ENCODE assay signal across 16 cellular contexts in genomic region chr3:138690036-138690435, GRCh38.
DNase-seq lines count a peak whose midpoint lies in the region; ATAC-seq, FAIRE-seq and TF ChIP-seq lines count a peak whose summit lies in the region.
"Had no signal": no experiment of that assay in that cellular context is flagged by ENCODE, and none has a peak within 500 bp of the region (broad histone marks: within the 10 kb centered on the region; RNA-seq: fewer than 3 reads in every experiment).

No MANE protein-coding gene starts in this region.

- H3K4me3 ChIP-seq in KMS-11 (IDR thresholded peaks at IDR 0.05; ENCODE audit: insufficient read depth, low read depth, low read length) (no peak overlapping the region), K562 (no peak overlapping the region), esophagus muscularis mucosa (no peak overlapping the region)
- H3K4me3 ChIP-seq: BLaER1 treated with 17β-estradiol and CSF1 and Interleukin-3, amounts not matched to agents 10 nM and 100 nM; GM12878; GM23248; HAP-1 had no signal

- H3K27me3 ChIP-seq in KMS-11 (ENCODE audit: insufficient read depth, low read depth) (no peaks in the 10 kb centered on the region), K562 (ENCODE audit: control insufficient read depth in 2 of 2, insufficient read depth in 2 of 2, low read length in 2 of 2) (no peaks in the 10 kb centered on the region), esophagus muscularis mucosa (no peaks in the 10 kb centered on the region)
- H3K27me3 ChIP-seq: BLaER1 treated with 17β-estradiol and CSF1 and Interleukin-3, amounts not matched to agents 10 nM and 100 nM had no signal

- ATAC-seq in K562, result no peak
- no peak for ATAC-seq in GM18873 (IDR thresholded peaks at IDR 0.05; ENCODE audit: low FRiP score, unreplicated experiment)
- ATAC-seq: CD8-positive, alpha-beta T cell; GM12878 had no signal

- H3K4me1 Mint-ChIP-seq in activated naive CD4-positive, alpha-beta T cell treated with anti-CD3 and anti-CD28 coated beads, Interleukin-2, amount 50 U/mL, for 24 hours, result peaks cover 15% of the 10 kb centered on the region
- peaks cover 6% of the 10 kb centered on the region for H3K4me1 Mint-ChIP-seq in activated naive CD4-positive, alpha-beta T cell treated with anti-CD3 and anti-CD28 coated beads, Interleukin-2, amount 10 ng/mL, durations not matched to agents 7 days and 5 days

- H3K27ac ChIP-seq in KMS-11 (peak overlapping the region; percentile 88; the same call in 1 of the 2 replicates), K562 (ENCODE audit: extremely low read depth, low read depth, low read length) (no peak overlapping the region), esophagus muscularis mucosa (replicated peaks in 1 of 4) (no peak overlapping the region)
- H3K27ac ChIP-seq: GM23248 had no signal

- peak overlapping the region; percentile 79 for H3K27ac Mint-ChIP-seq in activated naive CD4-positive, alpha-beta T cell treated with anti-CD3 and anti-CD28 coated beads, Interleukin-2, amount 50 U/mL, for 24 hours
- H3K27ac Mint-ChIP-seq in activated naive CD4-positive, alpha-beta T cell treated with anti-CD3 and anti-CD28 coated beads, Interleukin-2, amount 10 ng/mL, durations not matched to agents 7 days and 5 days, result no peak overlapping the region
- H3K27ac Mint-ChIP-seq: B cell had no signal

- H3K36me3 ChIP-seq in KMS-11 (ENCODE audit: insufficient read depth) (no peaks in the 10 kb centered on the region), K562 (ENCODE audit: control insufficient read depth, insufficient read depth, low read length) (peaks cover 77% of the 10 kb centered on the region), esophagus muscularis mucosa (peaks cover 0 to 34% (median 20%) of the 10 kb centered on the region in 4 donors)
- H3K36me3 ChIP-seq: HAP-1 had no signal

- H3K79me2 ChIP-seq in KMS-11 (ENCODE audit: insufficient read depth, low read depth) (no peaks in the 10 kb centered on the region), K562 (ENCODE audit: control insufficient read depth, insufficient read depth, low read length) (peaks cover 3% of the 10 kb centered on the region; the same call in 1 of the 3 replicates)

- H3K4me1 ChIP-seq in KMS-11 (ENCODE audit: low read depth, poor library complexity, severe bottlenecking), result peaks cover 81% of the 10 kb centered on the region
- peaks cover 5 to 43% of the 10 kb centered on the region in 2 experiments; a peak in 4 of 5 replicates for H3K4me1 ChIP-seq in K562 (replicated peaks in 1 of 2; ENCODE audit: control insufficient read depth in 2 of 2, insufficient read depth in 2 of 2, low read length in 2 of 2)
- H3K4me1 ChIP-seq in esophagus muscularis mucosa, result peaks cover 0 to 9% (median 2%) of the 10 kb centered on the region in 4 donors
- H3K4me1 ChIP-seq: HAP-1 had no signal

- H3K9ac ChIP-seq in KMS-11 (0 out of 2 replicates have a peak overlapping the region, but pooled peaks have one; percentile 3), K562 (ENCODE audit: insufficient read depth in 1 of 2, low read depth in 2 of 2, low read length in 2 of 2) (no peak overlapping the region)
- H3K9ac ChIP-seq: BLaER1 treated with 17β-estradiol and CSF1 and Interleukin-3, amounts not matched to agents 10 nM and 100 nM; GM23248 had no signal

- H3K4me2 ChIP-seq in KMS-11 (peak overlapping the region; percentile 71), K562 (ENCODE audit: insufficient read depth, low read length) (no peak overlapping the region)

- no peak for TF ChIP-seq CTCF in KMS-11 (conservative IDR thresholded peaks at IDR 0.05; ENCODE audit: low read depth, low read length)
- TF ChIP-seq CTCF in K562 (IDR thresholded peaks at IDR 0.05 in 2 of 3, conservative IDR thresholded peaks at IDR 0.05 in 1 of 3; ENCODE audit: insufficient read depth in 2 of 3, low read depth in 1 of 3, low read length in 3 of 3), result no peak
- no peak for TF ChIP-seq CTCF in esophagus muscularis mucosa (IDR thresholded peaks at IDR 0.05)

- H3K9me3 ChIP-seq in K562 (replicated peaks; ENCODE audit: control insufficient read depth, insufficient read depth, low read depth, low read length) (no peaks in the 10 kb centered on the region), esophagus muscularis mucosa (no peaks in the 10 kb centered on the region)
- H3K9me3 ChIP-seq: BLaER1 treated with 17β-estradiol and CSF1 and Interleukin-3, amounts not matched to agents 10 nM and 100 nM; HAP-1 had no signal

- no peaks in the 10 kb centered on the region for H3K27me3 Mint-ChIP-seq in activated naive CD4-positive, alpha-beta T cell treated with anti-CD3 and anti-CD28 coated beads, Interleukin-2, amount 50 U/mL, for 24 hours
- H3K27me3 Mint-ChIP-seq in activated naive CD4-positive, alpha-beta T cell treated with anti-CD3 and anti-CD28 coated beads, Interleukin-2, amount 10 ng/mL, durations not matched to agents 7 days and 5 days, result no peaks in the 10 kb centered on the region
- H3K27me3 Mint-ChIP-seq: B cell had no signal

- no peak for TF ChIP-seq RAD21 in K562 (CRISPR knock-in tag; conservative IDR thresholded peaks at IDR 0.05 in 1 of 2, IDR thresholded peaks at IDR 0.05 in 1 of 2)

- TF ChIP-seq EP300 in K562 (IDR thresholded peaks at IDR 0.05; ENCODE audit: low read length), result no peak
- TF ChIP-seq EP300 in esophagus muscularis mucosa (IDR thresholded peaks at IDR 0.05), result no peak

- no peak overlapping the region for H3K4me3 Mint-ChIP-seq in activated naive CD4-positive, alpha-beta T cell treated with anti-CD3 and anti-CD28 coated beads, Interleukin-2, amount 50 U/mL, for 24 hours
- no peak overlapping the region for H3K4me3 Mint-ChIP-seq in activated naive CD4-positive, alpha-beta T cell treated with anti-CD3 and anti-CD28 coated beads, Interleukin-2, amount 10 ng/mL, durations not matched to agents 7 days and 5 days
- H3K4me3 Mint-ChIP-seq: B cell; CD8-positive, alpha-beta T cell had no signal

- no peak for DNase-seq in activated naive CD4-positive, alpha-beta T cell treated with anti-CD3 and anti-CD28 coated beads, Interleukin-2, amount 10 ng/mL, durations not matched to agents 7 days and 5 days
- DNase-seq in K562 (ENCODE audit: extremely low read depth in 1 of 4, low spot score in 3 of 4) (no peak), esophagus muscularis mucosa (ENCODE audit: extremely low spot score) (no peak)
- no peak for DNase-seq in activated CD4-positive, alpha-beta T cell treated with anti-CD3 and anti-CD28 coated beads, Interleukin-2, amount 50 U/mL, for 1 hour
- DNase-seq: 8988T; Calu3; CD8-positive, alpha-beta T cell; DMS79 treated with DMSO at 0.1 percent for 48 hours; GM23248 had no signal

- H3K9me1 ChIP-seq in K562 (ENCODE audit: control insufficient read depth, insufficient read depth, low read length), result no peaks in the 10 kb centered on the region

- H3K9me3 Mint-ChIP-seq in activated naive CD4-positive, alpha-beta T cell treated with anti-CD3 and anti-CD28 coated beads, Interleukin-2, amount 50 U/mL, for 24 hours, result no peaks in the 10 kb centered on the region
- H3K9me3 Mint-ChIP-seq in activated naive CD4-positive, alpha-beta T cell treated with anti-CD3 and anti-CD28 coated beads, Interleukin-2, amount 10 ng/mL, durations not matched to agents 7 days and 5 days, result no peaks in the 10 kb centered on the region
- H3K9me3 Mint-ChIP-seq: CD8-positive, alpha-beta T cell had no signal

- H4K20me1 ChIP-seq in KMS-11 (ENCODE audit: insufficient read depth) (no peaks in the 10 kb centered on the region), K562 (replicated peaks; ENCODE audit: control insufficient read depth, insufficient read depth, low read length) (no peaks in the 10 kb centered on the region)
- H4K20me1 ChIP-seq: BLaER1 treated with 17β-estradiol and CSF1 and Interleukin-3, amounts not matched to agents 10 nM and 100 nM had no signal

- no peak for TF ChIP-seq POLR2A in K562 (conservative IDR thresholded peaks at IDR 0.05)
- no peak for TF ChIP-seq POLR2A in esophagus muscularis mucosa (IDR thresholded peaks at IDR 0.05; ENCODE audit: low read depth)

- no TSS peak for BruUV-seq in K562 (replicated peaks; lab: Mats Ljungman, UMichigan)

- peaks cover 10% of the 10 kb centered on the region for H3K36me3 Mint-ChIP-seq in activated naive CD4-positive, alpha-beta T cell treated with anti-CD3 and anti-CD28 coated beads, Interleukin-2, amount 50 U/mL, for 24 hours
- H3K36me3 Mint-ChIP-seq in activated naive CD4-positive, alpha-beta T cell treated with anti-CD3 and anti-CD28 coated beads, Interleukin-2, amount 10 ng/mL, durations not matched to agents 7 days and 5 days, result no peaks in the 10 kb centered on the region

- in situ Hi-C loops in K562 (cut with MboI), result no loop called here

- intact Hi-C loops in K562 (cut with micrococcal nuclease), result loop anchor here (10.0 kb wide), 1 partner anchor 145 kb away; the partner anchor contains the start of gene PIK3CB
- intact Hi-C loops in esophagus muscularis mucosa (cut with DNase I), result loop anchor here (10.0 kb wide), 2 partner anchors 95 to 145 kb away; partner anchors contain the start of genes CEP70 and PIK3CB

- H2AFZ ChIP-seq in KMS-11 (ENCODE audit: low read depth), result no peak overlapping the region
- H2AFZ ChIP-seq in K562 (ENCODE audit: low read depth, low read length), result no peak overlapping the region
- H2AFZ ChIP-seq: GM23248 had no signal

- FAIRE-seq in K562 (lab: Jason Lieb, UNC), result no peak
- FAIRE-seq: GM12878 had no signal

- POLR2A ChIA-PET in K562 (lab: Yijun Ruan, JAX), result interaction anchor here (0.6 kb wide), 1 partner anchor 36 kb away, joined by 3 read pairs; no protein-coding TSS in a partner anchor

- CTCF ChIA-PET in activated naive CD4-positive, alpha-beta T cell treated with anti-CD3 and anti-CD28 coated beads, Interleukin-2, amount 10 ng/mL, durations not matched to agents 7 days and 5 days (lab: Charles Lee), result interaction anchor here (1.6 to 4.2 kb wide), 3 partner anchors 222 to 234 kb away, joined by 5 to 17 read pairs (median 7); no protein-coding TSS in a partner anchor
- CTCF ChIA-PET in K562 (lab: Yijun Ruan, JAX; ENCODE audit: low intra/inter-chr PET ratio), result no interaction called here

TF ChIP-seq in K562, 482 proteins besides CTCF, POLR2A, EP300 and RAD21:
- TF ChIP-seq FUS (optimal IDR thresholded peaks at IDR 0.05; ENCODE audit: low read depth, low read length) (no peak), SRSF1 (IDR thresholded peaks at IDR 0.05; ENCODE audit: low read depth, low read length) (no peak), LARP7 (IDR thresholded peaks at IDR 0.05) (peak; percentile 58; the same call in 1 of the 2 replicates)
